ENCODE assay signal across 1 cellular context in the genomic region with DNA sequence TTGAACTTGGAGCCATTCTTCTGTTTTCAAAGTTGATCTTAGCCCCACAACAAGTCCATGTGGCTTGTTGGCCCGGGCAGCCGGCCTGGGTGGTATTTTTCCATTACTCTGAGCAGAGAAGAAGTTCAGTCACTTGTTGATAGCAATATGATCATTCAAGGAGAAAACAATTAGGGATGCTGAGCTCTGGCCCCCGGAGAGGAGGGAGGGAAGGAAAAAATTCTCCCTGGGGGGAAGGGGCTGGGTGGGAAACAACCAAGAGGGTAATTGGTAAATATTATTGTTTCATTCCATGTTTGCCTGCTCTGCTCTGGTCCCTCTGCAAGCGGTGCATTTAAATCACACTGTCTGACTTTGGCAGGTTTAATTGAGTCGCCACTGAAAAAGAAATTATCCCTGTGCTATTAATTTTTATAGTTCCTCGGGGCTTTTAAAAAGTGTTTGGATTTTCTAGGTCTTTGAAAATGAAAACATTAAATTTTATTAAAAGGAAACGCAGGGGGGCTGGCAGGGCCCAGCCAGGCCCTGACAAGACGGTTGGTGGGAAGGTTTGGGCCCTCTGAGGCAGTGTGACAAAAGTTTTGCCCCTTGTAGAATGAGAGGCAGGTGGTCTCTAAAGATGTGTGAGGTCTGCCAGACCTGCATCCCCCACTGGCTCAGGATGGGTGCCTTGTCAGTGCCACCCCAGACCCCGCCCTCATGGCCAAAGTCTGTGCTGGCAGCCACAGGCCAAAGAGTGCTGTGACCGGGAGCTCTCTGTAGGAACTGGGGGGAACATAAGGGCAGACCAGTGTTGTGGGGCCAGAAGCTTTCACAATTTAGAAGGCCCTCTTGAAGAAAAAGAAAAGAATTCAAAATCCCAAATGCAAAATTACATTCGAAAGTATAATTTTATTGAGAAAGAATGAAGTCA.
TF ChIP-seq lines count a peak whose summit lies in the region.

No MANE protein-coding gene starts in this region.

TF ChIP-seq in HepG2, 621 proteins besides CTCF, POLR2A, EP300 and RAD21 (continued from another document):
- TF ChIP-seq, protein P1, sequence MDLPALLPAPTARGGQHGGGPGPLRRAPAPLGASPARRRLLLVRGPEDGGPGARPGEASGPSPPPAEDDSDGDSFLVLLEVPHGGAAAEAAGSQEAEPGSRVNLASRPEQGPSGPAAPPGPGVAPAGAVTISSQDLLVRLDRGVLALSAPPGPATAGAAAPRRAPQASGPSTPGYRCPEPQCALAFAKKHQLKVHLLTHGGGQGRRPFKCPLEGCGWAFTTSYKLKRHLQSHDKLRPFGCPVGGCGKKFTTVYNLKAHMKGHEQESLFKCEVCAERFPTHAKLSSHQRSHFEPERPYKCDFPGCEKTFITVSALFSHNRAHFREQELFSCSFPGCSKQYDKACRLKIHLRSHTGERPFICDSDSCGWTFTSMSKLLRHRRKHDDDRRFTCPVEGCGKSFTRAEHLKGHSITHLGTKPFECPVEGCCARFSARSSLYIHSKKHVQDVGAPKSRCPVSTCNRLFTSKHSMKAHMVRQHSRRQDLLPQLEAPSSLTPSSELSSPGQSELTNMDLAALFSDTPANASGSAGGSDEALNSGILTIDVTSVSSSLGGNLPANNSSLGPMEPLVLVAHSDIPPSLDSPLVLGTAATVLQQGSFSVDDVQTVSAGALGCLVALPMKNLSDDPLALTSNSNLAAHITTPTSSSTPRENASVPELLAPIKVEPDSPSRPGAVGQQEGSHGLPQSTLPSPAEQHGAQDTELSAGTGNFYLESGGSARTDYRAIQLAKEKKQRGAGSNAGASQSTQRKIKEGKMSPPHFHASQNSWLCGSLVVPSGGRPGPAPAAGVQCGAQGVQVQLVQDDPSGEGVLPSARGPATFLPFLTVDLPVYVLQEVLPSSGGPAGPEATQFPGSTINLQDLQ (CRISPR knock-in tag; IDR thresholded peaks at IDR 0.05), result no peak
- no peak for TF ChIP-seq PHB2 (IDR thresholded peaks at IDR 0.05; ENCODE audit: partially characterized antibody)
- TF ChIP-seq, protein P2, sequence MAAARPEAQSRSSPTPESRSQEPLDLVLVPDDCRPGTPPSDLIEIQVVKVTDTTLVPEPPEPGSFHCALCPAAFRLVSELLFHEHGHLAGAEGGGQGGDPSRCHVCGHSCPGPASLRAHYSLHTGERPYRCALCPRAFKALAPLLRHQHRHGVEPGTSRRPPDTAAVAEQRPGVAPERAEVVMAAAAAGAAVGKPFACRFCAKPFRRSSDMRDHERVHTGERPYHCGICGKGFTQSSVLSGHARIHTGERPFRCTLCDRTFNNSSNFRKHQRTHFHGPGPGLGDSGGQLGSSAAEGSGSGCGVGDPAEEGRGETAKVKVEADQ (CRISPR knock-in tag; IDR thresholded peaks at IDR 0.05; ENCODE audit: borderline replicate concordance), result no peak
- no peak for TF ChIP-seq MEIS2 (CRISPR knock-in tag; IDR thresholded peaks at IDR 0.05)
- TF ChIP-seq, protein P3, sequence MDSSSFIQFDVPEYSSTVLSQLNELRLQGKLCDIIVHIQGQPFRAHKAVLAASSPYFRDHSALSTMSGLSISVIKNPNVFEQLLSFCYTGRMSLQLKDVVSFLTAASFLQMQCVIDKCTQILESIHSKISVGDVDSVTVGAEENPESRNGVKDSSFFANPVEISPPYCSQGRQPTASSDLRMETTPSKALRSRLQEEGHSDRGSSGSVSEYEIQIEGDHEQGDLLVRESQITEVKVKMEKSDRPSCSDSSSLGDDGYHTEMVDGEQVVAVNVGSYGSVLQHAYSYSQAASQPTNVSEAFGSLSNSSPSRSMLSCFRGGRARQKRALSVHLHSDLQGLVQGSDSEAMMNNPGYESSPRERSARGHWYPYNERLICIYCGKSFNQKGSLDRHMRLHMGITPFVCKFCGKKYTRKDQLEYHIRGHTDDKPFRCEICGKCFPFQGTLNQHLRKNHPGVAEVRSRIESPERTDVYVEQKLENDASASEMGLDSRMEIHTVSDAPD (CRISPR knock-in tag; IDR thresholded peaks at IDR 0.05), result no peak
- TF ChIP-seq TBL1XR1 (IDR thresholded peaks at IDR 0.05; ENCODE audit: borderline replicate concordance, low read length, partially characterized antibody), result no peak
- TF ChIP-seq, protein P4, sequence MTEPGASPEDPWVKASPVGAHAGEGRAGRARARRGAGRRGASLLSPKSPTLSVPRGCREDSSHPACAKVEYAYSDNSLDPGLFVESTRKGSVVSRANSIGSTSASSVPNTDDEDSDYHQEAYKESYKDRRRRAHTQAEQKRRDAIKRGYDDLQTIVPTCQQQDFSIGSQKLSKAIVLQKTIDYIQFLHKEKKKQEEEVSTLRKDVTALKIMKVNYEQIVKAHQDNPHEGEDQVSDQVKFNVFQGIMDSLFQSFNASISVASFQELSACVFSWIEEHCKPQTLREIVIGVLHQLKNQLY (CRISPR knock-in tag; IDR thresholded peaks at IDR 0.05), result no peak
- no peak for TF ChIP-seq ZNF773 (CRISPR knock-in tag; IDR thresholded peaks at IDR 0.05; ENCODE audit: borderline replicate concordance)
- no peak for TF ChIP-seq ZNF75D (CRISPR knock-in tag; IDR thresholded peaks at IDR 0.05; ENCODE audit: borderline replicate concordance)
- TF ChIP-seq SP2 (CRISPR knock-in tag; IDR thresholded peaks at IDR 0.05), result no peak
- no peak for TF ChIP-seq PPARG (CRISPR knock-in tag; conservative IDR thresholded peaks at IDR 0.05)
TF ChIP-seq in HepG2: peak in this region for 0.
